Comparison of ENCODE assay signal across 10 cellular contexts in genomic region chr16:11698271-11698689, GRCh38. TPM values are rescaled to one million over a fixed set of nuclear protein-coding genes. Genes with fewer than 3 reads are reported as not detected.
DNase-seq lines count a peak whose midpoint lies in the region; ATAC-seq and TF ChIP-seq lines count a peak whose summit lies in the region.
"Had no signal": no experiment of that assay in that cellular context is flagged by ENCODE, and none has a peak within 500 bp of the region (broad histone marks: within the 10 kb centered on the region; RNA-seq: fewer than 3 reads in every experiment).

No MANE protein-coding gene starts in this region.

- 69% methylated on average over 7 of the region's 7 CpGs for WGBS in liver

- H3K36me3 Mint-ChIP-seq in CD4-positive, CD25-positive, alpha-beta regulatory T cell = peaks cover 53% of the 10 kb centered on the region
- H3K36me3 Mint-ChIP-seq in activated naive CD4-positive, alpha-beta T cell treated with anti-CD3 and anti-CD28 coated beads, Interleukin-2, amount 50 U/mL, for 24 hours = peaks cover 18% of the 10 kb centered on the region

- peak; percentile 62 to 74 for ATAC-seq in CD4-positive, CD25-positive, alpha-beta regulatory T cell (ENCODE audit: low read depth in 2 of 2)
- ATAC-seq in HG02571 (IDR thresholded peaks at IDR 0.05; ENCODE audit: unreplicated experiment) (no peak), HG02885 (IDR thresholded peaks at IDR 0.05; ENCODE audit: poor library complexity, unreplicated experiment) (no peak), GM21576 (IDR thresholded peaks at IDR 0.05; ENCODE audit: unreplicated experiment) (no peak)

- H3K4me1 ChIP-seq in CD4-positive, CD25-positive, alpha-beta regulatory T cell (ENCODE audit: control insufficient read depth, insufficient read depth, low read length, poor library complexity, severe bottlenecking) = peaks cover 27% of the 10 kb centered on the region
- peaks cover 0 to 21% (median 16%) of the 10 kb centered on the region in 4 donors for H3K4me1 ChIP-seq in liver (ENCODE audit: control insufficient read depth in 4 of 4, insufficient read depth in 4 of 4, low read length in 3 of 4)

- no peak overlapping the region for H3K9ac ChIP-seq in liver (ENCODE audit: low read depth in 1 of 2, low read length in 2 of 2)

- H3K27me3 Mint-ChIP-seq in CD4-positive, CD25-positive, alpha-beta regulatory T cell = no peaks in the 10 kb centered on the region
- no peaks in the 10 kb centered on the region for H3K27me3 Mint-ChIP-seq in activated naive CD4-positive, alpha-beta T cell treated with anti-CD3 and anti-CD28 coated beads, Interleukin-2, amount 50 U/mL, for 24 hours

- peak; percentile 9 to 48 for TF ChIP-seq RAD21 in liver (IDR thresholded peaks at IDR 0.05)

- DNase-seq in CD4-positive, CD25-positive, alpha-beta regulatory T cell = peak in 1 of 3 donors; percentile 58
- DNase-seq in HuH-7 (ENCODE audit: low spot score) (peak; percentile 26), AG20443 (ENCODE audit: low spot score) (no peak)
- DNase-seq: NCI-H2107 had no signal

- no peaks in the 10 kb centered on the region for H3K9me3 ChIP-seq in CD4-positive, CD25-positive, alpha-beta regulatory T cell (ENCODE audit: control insufficient read depth in 2 of 2, low read length in 2 of 2)
- no peaks in the 10 kb centered on the region for H3K9me3 ChIP-seq in liver (ENCODE audit: control insufficient read depth in 4 of 4, low read length in 3 of 4)
- H3K9me3 ChIP-seq: thoracic aorta had no signal

- no peak overlapping the region for H3K4me3 ChIP-seq in CD4-positive, CD25-positive, alpha-beta regulatory T cell (ENCODE audit: low read depth, low read length)
- H3K4me3 ChIP-seq in liver (ENCODE audit: low read depth in 1 of 3, low read length in 3 of 3) = no peak overlapping the region
- H3K4me3 ChIP-seq: thoracic aorta had no signal

- TF ChIP-seq CTCF in liver (IDR thresholded peaks at IDR 0.05; ENCODE audit: low read depth, low read length, missing input control) = no peak

- peak overlapping the region in 2 of 3 donors; percentile 76 to 85 for H3K27ac Mint-ChIP-seq in CD4-positive, CD25-positive, alpha-beta regulatory T cell
- H3K27ac Mint-ChIP-seq in activated naive CD4-positive, alpha-beta T cell treated with anti-CD3 and anti-CD28 coated beads, Interleukin-2, amount 50 U/mL, for 24 hours = peak overlapping the region; percentile 43

- peaks cover 66% of the 10 kb centered on the region for H3K36me3 ChIP-seq in CD4-positive, CD25-positive, alpha-beta regulatory T cell (ENCODE audit: control insufficient read depth, insufficient read depth, low read length)
- peaks cover 18 to 50% (median 41%) of the 10 kb centered on the region in 4 donors for H3K36me3 ChIP-seq in liver (ENCODE audit: control insufficient read depth in 4 of 4, insufficient read depth in 3 of 4, low read depth in 1 of 4, low read length in 3 of 4)

- peak overlapping the region in 1 of 4 donors; percentile 63 for H3K4me3 Mint-ChIP-seq in CD4-positive, CD25-positive, alpha-beta regulatory T cell
- H3K4me3 Mint-ChIP-seq in activated naive CD4-positive, alpha-beta T cell treated with anti-CD3 and anti-CD28 coated beads, Interleukin-2, amount 50 U/mL, for 24 hours = no peak overlapping the region

- peaks cover 0 to 2% (median 0%) of the 10 kb centered on the region in 7 donors for H3K9me3 Mint-ChIP-seq in CD4-positive, CD25-positive, alpha-beta regulatory T cell
- no peaks in the 10 kb centered on the region for H3K9me3 Mint-ChIP-seq in activated naive CD4-positive, alpha-beta T cell treated with anti-CD3 and anti-CD28 coated beads, Interleukin-2, amount 50 U/mL, for 24 hours

- H3K27me3 ChIP-seq in CD4-positive, CD25-positive, alpha-beta regulatory T cell (ENCODE audit: control insufficient read depth, insufficient read depth, low read length) = no peaks in the 10 kb centered on the region
- no peaks in the 10 kb centered on the region for H3K27me3 ChIP-seq in liver (ENCODE audit: control insufficient read depth in 4 of 4, insufficient read depth in 4 of 4, low read length in 3 of 4)

- peaks cover 26 to 71% (median 53%) of the 10 kb centered on the region in 4 donors for H3K4me1 Mint-ChIP-seq in CD4-positive, CD25-positive, alpha-beta regulatory T cell
- H3K4me1 Mint-ChIP-seq in activated naive CD4-positive, alpha-beta T cell treated with anti-CD3 and anti-CD28 coated beads, Interleukin-2, amount 50 U/mL, for 24 hours = peaks cover 45% of the 10 kb centered on the region

- H3K27ac ChIP-seq in CD4-positive, CD25-positive, alpha-beta regulatory T cell (ENCODE audit: insufficient read depth, low read length, poor library complexity, severe bottlenecking) = no peak overlapping the region
- H3K27ac ChIP-seq in liver (ENCODE audit: low read depth in 1 of 2, low read length in 2 of 2) = peak overlapping the region in 1 of 2 donors; percentile 10
- H3K27ac ChIP-seq: thoracic aorta had no signal

TF ChIP-seq in liver, 16 proteins besides CTCF, POLR2A, EP300 and RAD21:
- TF ChIP-seq FOXA2 (IDR thresholded peaks at IDR 0.05) = no peak

RNA-seq across cellular contexts. Expression of gene SNN, which starts 30.0 kb away (rescaled TPM):
- 27.5 TPM for total RNA-seq in CD4-positive, CD25-positive, alpha-beta regulatory T cell
- 10 to 100 TPM; 14.5 to 31.2 (median 23.8) TPM for polyA plus RNA-seq in CD4-positive, CD25-positive, alpha-beta regulatory T cell
- 1 to 10 TPM; 5.7 to 6.2 TPM for total RNA-seq in liver
- 1 to 10 TPM; 2.5 to 5.0 TPM for polyA plus RNA-seq in liver

RNA-seq across cellular contexts. Expression of gene TXNDC11, which starts 44.4 kb away (rescaled TPM):
- total RNA-seq in CD4-positive, CD25-positive, alpha-beta regulatory T cell = 178 TPM
- 10 to 100 TPM; 64.9 to 77.2 (median 70.0) TPM for polyA plus RNA-seq in CD4-positive, CD25-positive, alpha-beta regulatory T cell
- 10 to 100 TPM; 26.4 to 61.1 TPM for total RNA-seq in liver
- 10 to 100 TPM; 35.9 to 63.5 TPM for polyA plus RNA-seq in liver

Comparison
In these comparisons a context has a peak if more than half of its experiments do, and no peak if none do; other contexts are left out.
1. ATAC-seq: peak in CD4-positive, CD25-positive, alpha-beta regulatory T cell (2 of 2); none in HG02571 (single experiment), HG02885 (single experiment) and GM21576 (single experiment).